Comparison of ENCODE assay signal across 8 cellular contexts in the genomic region with DNA sequence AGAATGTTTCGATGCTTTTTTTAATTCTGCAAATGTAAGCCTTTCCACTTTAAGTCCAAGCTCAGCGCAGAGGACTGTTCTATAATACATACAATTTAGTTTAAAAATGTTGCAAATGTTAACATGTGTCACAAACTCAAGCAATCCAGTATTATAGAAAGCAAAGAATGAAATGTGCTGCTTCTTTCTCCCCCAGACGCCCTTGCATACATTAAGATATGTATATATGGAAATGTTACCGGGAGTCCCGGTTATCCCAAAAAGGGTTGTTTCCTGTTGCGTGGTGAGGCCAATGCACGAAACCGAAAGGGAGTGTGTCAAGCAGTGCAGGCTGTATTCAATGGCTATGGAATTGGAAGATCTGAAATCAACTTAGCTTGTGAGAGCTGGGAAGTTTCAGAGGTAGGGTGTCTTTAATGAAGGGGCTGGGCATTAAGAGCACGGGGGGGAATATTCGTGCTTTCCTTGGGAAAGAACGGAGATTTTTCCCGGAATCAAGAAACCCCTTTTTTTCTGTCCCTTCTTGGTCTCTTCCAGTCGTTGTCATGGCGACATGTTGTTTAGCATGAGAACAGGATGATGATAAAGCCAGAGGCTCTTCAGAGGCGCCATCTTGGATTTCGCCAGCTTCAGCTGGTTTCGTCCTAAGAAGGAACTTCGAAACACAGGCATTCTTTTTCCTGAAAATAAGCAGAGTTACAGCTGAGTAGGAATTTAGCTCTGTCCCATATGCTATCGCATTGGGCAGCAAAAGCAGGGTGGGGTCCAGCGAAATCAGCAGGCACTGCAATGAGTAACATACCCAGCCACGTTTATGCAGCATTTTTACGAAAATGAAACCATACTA. TPM values are rescaled to one million over a fixed set of nuclear protein-coding genes. Genes with fewer than 3 reads are reported as not detected.
DNase-seq lines count a peak whose midpoint lies in the region; ATAC-seq and TF ChIP-seq lines count a peak whose summit lies in the region.

No MANE protein-coding gene starts in this region.

- peak overlapping the region; percentile 95 for H3K27ac Mint-ChIP-seq in activated T-helper 17 cell treated with anti-CD3 and anti-CD28 coated beads, Interleukin-2, amount 50 U/mL, for 72 hours
- H3K27ac Mint-ChIP-seq in natural killer cell = peak overlapping the region; percentile 95 to 99
- peak overlapping the region; percentile 97 for H3K27ac Mint-ChIP-seq in stimulated activated naive CD8-positive, alpha-beta T cell treated with anti-CD3 and anti-CD28 coated beads, Interleukin-15, Interleukin-2, amounts not matched to agents 100 ng/mL and 50 ng/mL, for 24 hours

- intact Hi-C loops in natural killer cell (cut with micrococcal nuclease) = loop anchor here (1.0 to 2.0 kb wide), 7 partner anchors 17 to 223 kb away; a partner anchor contains a TSS

- H3K4me3 Mint-ChIP-seq in activated T-helper 17 cell treated with anti-CD3 and anti-CD28 coated beads, Interleukin-2, amount 50 U/mL, for 72 hours = peak overlapping the region; percentile 86
- peak overlapping the region; percentile 96 for H3K4me3 Mint-ChIP-seq in natural killer cell
- H3K4me3 Mint-ChIP-seq in stimulated activated naive CD8-positive, alpha-beta T cell treated with anti-CD3 and anti-CD28 coated beads, Interleukin-15, Interleukin-2, amounts not matched to agents 100 ng/mL and 50 ng/mL, for 24 hours = peak overlapping the region; percentile 97

- H3K27me3 Mint-ChIP-seq in activated T-helper 17 cell treated with anti-CD3 and anti-CD28 coated beads, Interleukin-2, amount 50 U/mL, for 72 hours = no peaks in the 10 kb centered on the region
- no peaks in the 10 kb centered on the region for H3K27me3 Mint-ChIP-seq in natural killer cell (ENCODE audit: low read depth in 2 of 2)
- no peaks in the 10 kb centered on the region for H3K27me3 Mint-ChIP-seq in stimulated activated naive CD8-positive, alpha-beta T cell treated with anti-CD3 and anti-CD28 coated beads, Interleukin-15, Interleukin-2, amounts not matched to agents 100 ng/mL and 50 ng/mL, for 24 hours

- peak; percentile 77 for ATAC-seq in activated T-helper 17 cell treated with anti-CD3 and anti-CD28 coated beads, Interleukin-2, amount 50 U/mL, for 72 hours (replicated peaks)
- peak; percentile 65 to 81 (median 77) for ATAC-seq in natural killer cell

- H3K4me1 Mint-ChIP-seq in activated T-helper 17 cell treated with anti-CD3 and anti-CD28 coated beads, Interleukin-2, amount 50 U/mL, for 72 hours = peaks cover 9% of the 10 kb centered on the region
- peaks cover 26 to 34% of the 10 kb centered on the region in 2 donors for H3K4me1 Mint-ChIP-seq in natural killer cell
- peaks cover 27% of the 10 kb centered on the region for H3K4me1 Mint-ChIP-seq in stimulated activated naive CD8-positive, alpha-beta T cell treated with anti-CD3 and anti-CD28 coated beads, Interleukin-15, Interleukin-2, amounts not matched to agents 100 ng/mL and 50 ng/mL, for 24 hours (ENCODE audit: low read depth)

- peak; percentile 48 for TF ChIP-seq CTCF in natural killer cell (IDR thresholded peaks at IDR 0.05)

- H3K36me3 Mint-ChIP-seq in activated T-helper 17 cell treated with anti-CD3 and anti-CD28 coated beads, Interleukin-2, amount 50 U/mL, for 72 hours (ENCODE audit: low read depth) = peaks cover 7% of the 10 kb centered on the region
- H3K36me3 Mint-ChIP-seq in natural killer cell = no peaks in the 10 kb centered on the region
- H3K36me3 Mint-ChIP-seq in stimulated activated naive CD8-positive, alpha-beta T cell treated with anti-CD3 and anti-CD28 coated beads, Interleukin-15, Interleukin-2, amounts not matched to agents 100 ng/mL and 50 ng/mL, for 24 hours (ENCODE audit: low read depth) = no peaks in the 10 kb centered on the region

- no peaks in the 10 kb centered on the region for H3K9me3 Mint-ChIP-seq in activated T-helper 17 cell treated with anti-CD3 and anti-CD28 coated beads, Interleukin-2, amount 50 U/mL, for 72 hours
- H3K9me3 Mint-ChIP-seq in natural killer cell = no peaks in the 10 kb centered on the region
- no peaks in the 10 kb centered on the region for H3K9me3 Mint-ChIP-seq in stimulated activated naive CD8-positive, alpha-beta T cell treated with anti-CD3 and anti-CD28 coated beads, Interleukin-15, Interleukin-2, amounts not matched to agents 100 ng/mL and 50 ng/mL, for 24 hours

- DNase-seq in Daoy (ENCODE audit: low read depth) (peak; percentile 96), GOT3 (lab: John Stamatoyannopoulos, UW) (peak; percentile 71), LoVo (ENCODE audit: low spot score) (peak; percentile 91), RPMI8226 (peak; percentile 98), fibroblast of peridontal ligament (ENCODE audit: extremely low read depth) (peak; percentile 99), natural killer cell (peak; percentile 67)

RNA-seq across cellular contexts. Expression of a gene that starts 10.1 kb away (rescaled TPM):
- 8.5 and 17.5 TPM in 2 replicates for total RNA-seq in Daoy (2014; rRNA removed; shearing (Covaris generic))
- total RNA-seq in activated T-helper 17 cell treated with anti-CD3 and anti-CD28 coated beads, Interleukin-2, amount 50 U/mL, for 72 hours = 10 to 100 TPM; 25.1 to 29.3 TPM
- total RNA-seq in natural killer cell = 10 to 100 TPM; 13.1 to 21.7 (median 16.2) TPM

RNA-seq across cellular contexts. Expression of a gene that starts 18.2 kb away (rescaled TPM):
- 38.7 and 46.4 TPM in 2 replicates for total RNA-seq in Daoy (2014; rRNA removed; shearing (Covaris generic))
- total RNA-seq in activated T-helper 17 cell treated with anti-CD3 and anti-CD28 coated beads, Interleukin-2, amount 50 U/mL, for 72 hours = 10 to 100 TPM; 22.1 to 26.0 TPM
- total RNA-seq in natural killer cell = 100 to 1,000 TPM; 120 to 135 (median 129) TPM

Comparison
In these comparisons a context has a peak if more than half of its experiments do, and no peak if none do; other contexts are left out.
1. Peak in every context shown above with its lines: DNase-seq and ATAC-seq.